ENCODE assay signal across 12 cellular contexts in genomic region chr5:135930029-135930948, GRCh38. TPM values are rescaled to one million over a fixed set of nuclear protein-coding genes. Genes with fewer than 3 reads are reported as not detected.
DNase-seq lines count a peak whose midpoint lies in the region; ATAC-seq and TF ChIP-seq lines count a peak whose summit lies in the region.
"Had no signal": no experiment of that assay in that cellular context is flagged by ENCODE, and none has a peak within 500 bp of the region (broad histone marks: within the 10 kb centered on the region; RNA-seq: fewer than 3 reads in every experiment).

No MANE protein-coding gene starts in this region.

- 4 to 8% (median 5%) methylated on average over 68 to 99 of the region's 99 CpGs for WGBS in psoas muscle, 3 donors

- H3K27ac ChIP-seq in psoas muscle = no peak overlapping the region
- no peak overlapping the region for H3K27ac ChIP-seq in effector memory CD4-positive, alpha-beta T cell (ENCODE audit: insufficient read depth, low read length, poor library complexity, severe bottlenecking)
- H3K27ac ChIP-seq: epithelial cell of prostate had no signal

- no peaks in the 10 kb centered on the region for H3K9me3 ChIP-seq in ES-I3 (ENCODE audit: control insufficient read depth, insufficient read depth, low read length)
- H3K9me3 ChIP-seq in psoas muscle = no peaks in the 10 kb centered on the region
- H3K9me3 ChIP-seq in effector memory CD4-positive, alpha-beta T cell (ENCODE audit: control insufficient read depth, low read length) = no peaks in the 10 kb centered on the region

- intact Hi-C loops in psoas muscle (cut with DNase I) = no loop called here

- TF ChIP-seq CTCF in psoas muscle (IDR thresholded peaks at IDR 0.05) = no peak

- peak overlapping the region; percentile 55 for H3K4me3 ChIP-seq in psoas muscle
- no peak overlapping the region for H3K4me3 ChIP-seq in effector memory CD4-positive, alpha-beta T cell (ENCODE audit: insufficient read depth, low read depth, low read length, poor library complexity, severe bottlenecking)
- H3K4me3 ChIP-seq: GM12878 had no signal

- peaks cover 7 to 60% (median 9%) of the 10 kb centered on the region in 3 donors for H3K27me3 ChIP-seq in psoas muscle (ENCODE audit: insufficient read depth in 3 of 3, low read length in 2 of 3)
- peaks cover 21% of the 10 kb centered on the region for H3K27me3 ChIP-seq in effector memory CD4-positive, alpha-beta T cell (replicated peaks; ENCODE audit: control insufficient read depth, insufficient read depth, low read length, poor library complexity, severe bottlenecking)

- H3K4me1 ChIP-seq in ES-I3 (ENCODE audit: insufficient read depth, low read length) (no peaks in the 10 kb centered on the region), psoas muscle (no peaks in the 10 kb centered on the region)
- peaks cover 3% of the 10 kb centered on the region for H3K4me1 ChIP-seq in effector memory CD4-positive, alpha-beta T cell (ENCODE audit: control insufficient read depth, insufficient read depth, low read length, poor library complexity, severe bottlenecking)

- H3K36me3 ChIP-seq in ES-I3 (ENCODE audit: insufficient read depth, low read length) (no peaks in the 10 kb centered on the region), psoas muscle (ENCODE audit: insufficient read depth in 1 of 2, low read depth in 1 of 2) (no peaks in the 10 kb centered on the region)
- H3K36me3 ChIP-seq in effector memory CD4-positive, alpha-beta T cell (ENCODE audit: control insufficient read depth, insufficient read depth, low read length) = no peaks in the 10 kb centered on the region

- ATAC-seq in psoas muscle (no peak), GM21390 (IDR thresholded peaks at IDR 0.05; ENCODE audit: unreplicated experiment) (no peak), HG02981 (IDR thresholded peaks at IDR 0.05; ENCODE audit: unreplicated experiment) (no peak)
- ATAC-seq: GM12878 had no signal

- DNase-seq in NCI-H345 treated with DMSO at 0.1 percent for 48 hours (lab: John Stamatoyannopoulos, UW; ENCODE audit: unreplicated experiment) = peak; percentile 28
- DNase-seq in glomerular visceral epithelial cell (ENCODE audit: extremely low spot score) = peak; percentile 44
- peak in 1 of 2 donors; percentile 48 for DNase-seq in psoas muscle
- DNase-seq in activated naive CD4-positive, alpha-beta T cell treated with Interleukin-2 at 50 U/mL for 16 hours = no peak
- no peak for DNase-seq in effector memory CD4-positive, alpha-beta T cell
- DNase-seq: activated CD4-positive, alpha-beta T cell treated with anti-CD3 and anti-CD28 coated beads, Interleukin-2, amount 50 U/mL, for 48 hours had no signal

- peak overlapping the region; percentile 61 for H3K9ac ChIP-seq in ES-I3 (ENCODE audit: low read depth, low read length)

RNA-seq across cellular contexts. Expression of gene LECT2, which starts 24.5 kb away (rescaled TPM):
- total RNA-seq in psoas muscle = not detected
- not detected for polyA plus RNA-seq in psoas muscle
- total RNA-seq: GM12878, NCI-H460 had no signal
- polyA plus RNA-seq: GM12878 had no signal

RNA-seq across cellular contexts. Expression of gene IL9, which starts 34.6 kb away (rescaled TPM):
- total RNA-seq in psoas muscle = not detected
- polyA plus RNA-seq in psoas muscle = not detected
- total RNA-seq: GM12878, NCI-H460 had no signal
- polyA plus RNA-seq: GM12878 had no signal

Comparison
In these comparisons a context has a peak if more than half of its experiments do, and no peak if none do; other contexts are left out.
1. DNase-seq: peak in NCI-H345 treated with DMSO at 0.1 percent for 48 hours (single experiment) and glomerular visceral epithelial cell (single experiment); none in activated naive CD4-positive, alpha-beta T cell treated with Interleukin-2 at 50 U/mL for 16 hours (single experiment) and effector memory CD4-positive, alpha-beta T cell (0 of 3).